In genomic region chr2:85813211-85813977, GRCh38 we compare ENCODE assay signal across 11 cellular contexts. TPM values are rescaled to one million over a fixed set of nuclear protein-coding genes. Genes with fewer than 3 reads are reported as not detected.
DNase-seq lines count a peak whose midpoint lies in the region; ATAC-seq and TF ChIP-seq lines count a peak whose summit lies in the region.
"Had no signal": no experiment of that assay in that cellular context is flagged by ENCODE, and none has a peak within 500 bp of the region (broad histone marks: within the 10 kb centered on the region; RNA-seq: fewer than 3 reads in every experiment).

No MANE protein-coding gene starts in this region.

- H3K36me3 Mint-ChIP-seq in activated T-cell treated with anti-CD3 and anti-CD28 coated beads, Interleukin-2, amount 50 U/mL, for 4 hours (ENCODE audit: insufficient read depth) = no peaks in the 10 kb centered on the region
- H3K36me3 Mint-ChIP-seq in type B pancreatic cell (no peaks in the 10 kb centered on the region), mesothelial cell of epicardium (no peaks in the 10 kb centered on the region), WTC11 (no peaks in the 10 kb centered on the region)
- H3K36me3 Mint-ChIP-seq: IgD-negative memory B cell had no signal

- peaks cover 3% of the 10 kb centered on the region for H3K4me1 Mint-ChIP-seq in activated T-cell treated with anti-CD3 and anti-CD28 coated beads, Interleukin-2, amount 50 U/mL, for 4 hours (ENCODE audit: low read depth)
- H3K4me1 Mint-ChIP-seq in type B pancreatic cell (ENCODE audit: unreplicated experiment) = peaks cover 16% of the 10 kb centered on the region
- H3K4me1 Mint-ChIP-seq in mesothelial cell of epicardium = peaks cover 9% of the 10 kb centered on the region
- H3K4me1 Mint-ChIP-seq in WTC11 = peaks cover 9% of the 10 kb centered on the region

- TF ChIP-seq CTCF in lung (IDR thresholded peaks at IDR 0.05; ENCODE audit: control extremely low read depth, extremely low read depth) (no peak), type B pancreatic cell (conservative IDR thresholded peaks at IDR 0.05) (no peak), mesothelial cell of epicardium (IDR thresholded peaks at IDR 0.05; ENCODE audit: unreplicated experiment) (no peak), WTC11 (IDR thresholded peaks at IDR 0.05) (no peak)

- H3K27ac Mint-ChIP-seq in type B pancreatic cell (no peak overlapping the region), mesothelial cell of epicardium (no peak overlapping the region), WTC11 (no peak overlapping the region)

- no peaks in the 10 kb centered on the region for H3K9me3 Mint-ChIP-seq in activated T-cell treated with anti-CD3 and anti-CD28 coated beads, Interleukin-2, amount 50 U/mL, for 4 hours
- H3K9me3 Mint-ChIP-seq in type B pancreatic cell (no peaks in the 10 kb centered on the region), mesothelial cell of epicardium (no peaks in the 10 kb centered on the region), WTC11 (no peaks in the 10 kb centered on the region)

- H3K27me3 ChIP-seq in adipocyte (replicated peaks; ENCODE audit: control insufficient read depth, insufficient read depth, low read length) (no peaks in the 10 kb centered on the region), lung (ENCODE audit: control insufficient read depth, insufficient read depth) (no peaks in the 10 kb centered on the region)
- H3K27me3 ChIP-seq: BE2C, SJSA1 had no signal

- CTCF ChIA-PET in WTC11 (lab: Charles Lee) = interaction anchor here (0.6 to 6.5 kb wide), 36 partner anchors 8 to 293 kb away, joined by 3 to 100 read pairs (median 5); partner anchors contain the start of genes ATOH8, POLR1A and PTCD3

- no peak overlapping the region for H3K27ac ChIP-seq in lung (ENCODE audit: low read depth in 1 of 2, low read length in 1 of 2)
- H3K27ac ChIP-seq: SJSA1 had no signal

- no peak for ATAC-seq in activated T-cell treated with anti-CD3 and anti-CD28 coated beads, Interleukin-2, amount 50 U/mL, for 4 hours
- no peak for ATAC-seq in lung (ENCODE audit: insufficient read depth, low FRiP score)
- no peak for ATAC-seq in WTC11
- no peak for ATAC-seq in HG03097 (IDR thresholded peaks at IDR 0.05; ENCODE audit: low FRiP score, unreplicated experiment)

- H3K27me3 Mint-ChIP-seq in activated T-cell treated with anti-CD3 and anti-CD28 coated beads, Interleukin-2, amount 50 U/mL, for 4 hours (ENCODE audit: low read depth) = peaks cover 15% of the 10 kb centered on the region
- H3K27me3 Mint-ChIP-seq in type B pancreatic cell = peaks cover 4% of the 10 kb centered on the region
- H3K27me3 Mint-ChIP-seq in mesothelial cell of epicardium (ENCODE audit: low read depth) = peaks cover 11% of the 10 kb centered on the region
- peaks cover 3% of the 10 kb centered on the region; the same call in 1 of the 2 replicates for H3K27me3 Mint-ChIP-seq in WTC11 (ENCODE audit: low read depth)

- H3K36me3 ChIP-seq in adipocyte (ENCODE audit: control insufficient read depth, insufficient read depth, low read length, severe bottlenecking) (no peaks in the 10 kb centered on the region), lung (ENCODE audit: control insufficient read depth in 2 of 2, insufficient read depth in 2 of 2, low read length in 2 of 2) (no peaks in the 10 kb centered on the region)
- H3K36me3 ChIP-seq: BE2C, SJSA1 had no signal

- peak overlapping the region; percentile 19 for H3K4me3 Mint-ChIP-seq in activated T-cell treated with anti-CD3 and anti-CD28 coated beads, Interleukin-2, amount 50 U/mL, for 4 hours
- H3K4me3 Mint-ChIP-seq in type B pancreatic cell (no peak overlapping the region), mesothelial cell of epicardium (no peak overlapping the region), WTC11 (no peak overlapping the region)

- DNase-seq in activated T-cell treated with anti-CD3 and anti-CD28 coated beads, Interleukin-2, amount 50 U/mL, for 4 hours = no peak
- DNase-seq in activated T-cell treated with anti-CD3 and anti-CD28 coated beads, Interleukin-2, amount 50 U/mL, for 1 hour = no peak
- DNase-seq in adipocyte (ENCODE audit: low read depth) (no peak), lung (ENCODE audit: low spot score) (peak; percentile 26), type B pancreatic cell (ENCODE audit: extremely low spot score, unreplicated experiment) (peak; percentile 52), mesothelial cell of epicardium (ENCODE audit: low spot score in 2 of 2, unreplicated experiment in 2 of 2) (no peak), WTC11 (ENCODE audit: low spot score) (no peak)

- POLR2A ChIA-PET in WTC11 (lab: Charles Lee) = no interaction called here

- peak overlapping the region; percentile 9 for H3K9ac ChIP-seq in adipocyte (ENCODE audit: low read length)

- WGBS in lung, 2 donors = 89 to 92% methylated on average over 7 of the region's 7 CpGs

- no peak overlapping the region for H3K4me3 ChIP-seq in adipocyte (ENCODE audit: low read length)
- no peak overlapping the region for H3K4me3 ChIP-seq in lung
- H3K4me3 ChIP-seq: SJSA1 had no signal

- peaks cover 17% of the 10 kb centered on the region for H3K4me1 ChIP-seq in adipocyte (ENCODE audit: control insufficient read depth, insufficient read depth, low read length)
- H3K4me1 ChIP-seq in lung (ENCODE audit: control insufficient read depth in 2 of 2, insufficient read depth in 2 of 2, low read length in 2 of 2) = peaks cover 0 to 4% of the 10 kb centered on the region in 2 donors

- H3K9me3 ChIP-seq in adipocyte (ENCODE audit: control insufficient read depth, low read length) (no peaks in the 10 kb centered on the region), lung (ENCODE audit: control insufficient read depth in 2 of 2, insufficient read depth in 1 of 2, low read length in 1 of 2) (no peaks in the 10 kb centered on the region)
- H3K9me3 ChIP-seq: BE2C, SJSA1 had no signal

TF ChIP-seq in WTC11, 78 proteins besides CTCF, POLR2A, EP300 and RAD21 (continues in another document):
- TF ChIP-seq ZNF423 (CRISPR knock-in tag; IDR thresholded peaks at IDR 0.05) = no peak
- TF ChIP-seq ZNF263 (CRISPR knock-in tag; IDR thresholded peaks at IDR 0.05; ENCODE audit: low read depth) = no peak
- no peak for TF ChIP-seq ARID4B (CRISPR knock-in tag; IDR thresholded peaks at IDR 0.05; ENCODE audit: borderline replicate concordance)

RNA-seq across cellular contexts. Expression of gene ATOH8, which starts 59.6 kb away (rescaled TPM):
- not detected for total RNA-seq in activated T-cell treated with anti-CD3 and anti-CD28 coated beads, Interleukin-2, amount 50 U/mL, for 4 hours
- total RNA-seq in lung (10 to 100 TPM; 38.6 to 51.4 TPM), type B pancreatic cell (ENCODE audit: low replicate concordance) (1.8 and 13.7 TPM in 2 replicates), mesothelial cell of epicardium (12.6 to 13.8 TPM (median 12.7 TPM) in 3 replicates), WTC11 (2021) (0.23 to 0.81 TPM (median 0.57 TPM) in 3 replicates)
- 10 to 100 TPM; 49.7 to 63.3 TPM for polyA plus RNA-seq in lung
- polyA plus RNA-seq: IgD-negative memory B cell had no signal

Comparison
In these comparisons a context has a peak if more than half of its experiments do, and no peak if none do; other contexts are left out.
1. DNase-seq: peak in lung (single experiment) and type B pancreatic cell (single experiment); none in activated T-cell treated with anti-CD3 and anti-CD28 coated beads, Interleukin-2, amount 50 U/mL, for 4 hours (single experiment), activated T-cell treated with anti-CD3 and anti-CD28 coated beads, Interleukin-2, amount 50 U/mL, for 1 hour (single experiment), adipocyte (single experiment), mesothelial cell of epicardium (0 of 2) and WTC11 (single experiment).